10 cellular contexts compared by ENCODE assay signal in the genomic region with DNA sequence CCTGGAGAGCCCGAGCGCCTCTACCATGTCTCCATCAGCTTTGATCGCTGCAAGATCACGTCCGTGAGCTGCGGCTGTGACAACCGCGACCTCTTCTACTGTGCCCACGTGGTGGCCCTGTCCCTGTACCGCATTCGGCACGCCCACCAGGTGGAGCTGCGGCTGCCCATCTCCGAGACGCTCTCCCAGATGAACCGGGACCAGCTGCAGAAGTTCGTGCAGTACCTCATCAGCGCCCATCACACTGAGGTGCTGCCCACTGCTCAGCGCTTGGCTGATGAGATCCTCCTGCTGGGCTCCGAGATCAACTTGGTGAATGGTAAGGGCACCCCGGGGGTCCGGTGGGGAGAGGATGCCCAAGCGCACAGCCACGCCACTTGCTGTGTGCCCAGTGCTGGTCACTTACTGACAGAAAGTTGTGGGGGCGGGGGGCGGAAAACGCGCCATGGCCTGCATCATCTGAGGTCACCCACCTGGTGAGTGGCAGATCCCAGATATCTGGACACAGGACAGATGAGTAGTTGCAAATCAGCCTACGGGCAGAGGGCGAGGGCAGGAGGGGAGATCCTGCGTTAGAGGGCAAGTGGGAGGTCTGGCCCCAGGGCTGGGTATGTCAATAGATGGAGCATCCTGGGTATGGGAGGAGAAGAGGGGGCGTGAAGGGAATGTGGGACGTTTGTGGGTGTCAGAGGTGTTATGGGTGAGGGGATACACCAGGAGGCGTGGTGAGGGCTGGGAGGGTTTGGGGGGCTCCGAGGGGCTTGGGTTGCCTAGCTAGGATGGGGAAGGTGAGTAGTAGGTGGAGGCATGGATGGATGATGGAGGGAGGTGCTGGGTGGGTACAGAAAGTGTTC. TPM values are rescaled to one million over a fixed set of nuclear protein-coding genes. Genes with fewer than 3 reads are reported as not detected.
DNase-seq lines count a peak whose midpoint lies in the region; ATAC-seq, FAIRE-seq and TF ChIP-seq lines count a peak whose summit lies in the region.
"Had no signal": no experiment of that assay in that cellular context is flagged by ENCODE, and none has a peak within 500 bp of the region (broad histone marks: within the 10 kb centered on the region; RNA-seq: fewer than 3 reads in every experiment).

No MANE protein-coding gene starts in this region.

- no peak for TF ChIP-seq EP300 in K562 (IDR thresholded peaks at IDR 0.05; ENCODE audit: low read length)

- no peak for ATAC-seq in activated naive CD8-positive, alpha-beta T cell treated with anti-CD3 and anti-CD28 coated beads, Interleukin-2, amount 50 U/mL, for 24 hours
- peak; percentile 68 for ATAC-seq in K562
- peak; percentile 38 for ATAC-seq in upper lobe of right lung
- no peak for ATAC-seq in GM18520 (IDR thresholded peaks at IDR 0.05; ENCODE audit: unreplicated experiment)
- no peak for ATAC-seq in HG03025 (IDR thresholded peaks at IDR 0.05; ENCODE audit: low FRiP score, unreplicated experiment)

- H3K27me3 ChIP-seq in K562 (ENCODE audit: control insufficient read depth in 2 of 2, insufficient read depth in 2 of 2, low read length in 2 of 2) = no peaks in the 10 kb centered on the region
- H3K27me3 ChIP-seq in iPS-15b (ENCODE audit: control insufficient read depth, insufficient read depth, low read length) = no peaks in the 10 kb centered on the region
- H3K27me3 ChIP-seq in upper lobe of right lung = no peaks in the 10 kb centered on the region

- H3K27ac ChIP-seq in K562 (ENCODE audit: extremely low read depth, low read depth, low read length) = no peak overlapping the region
- no peak overlapping the region for H3K27ac ChIP-seq in upper lobe of right lung

- H3K9me3 Mint-ChIP-seq in activated naive CD8-positive, alpha-beta T cell treated with anti-CD3 and anti-CD28 coated beads for 36 hours = no peaks in the 10 kb centered on the region
- H3K9me3 Mint-ChIP-seq in activated naive CD8-positive, alpha-beta T cell treated with anti-CD3 and anti-CD28 coated beads, Interleukin-2, amount 50 U/mL, for 24 hours = no peaks in the 10 kb centered on the region
- H3K9me3 Mint-ChIP-seq: naive B cell had no signal

- H3K4me1 ChIP-seq in K562 (replicated peaks in 1 of 2; ENCODE audit: control insufficient read depth in 2 of 2, insufficient read depth in 2 of 2, low read length in 2 of 2) = peaks cover 6 to 21% of the 10 kb centered on the region in 2 experiments; a peak in 4 of 5 replicates
- no peaks in the 10 kb centered on the region for H3K4me1 ChIP-seq in iPS-15b (ENCODE audit: control insufficient read depth, insufficient read depth, low read length)
- H3K4me1 ChIP-seq in upper lobe of right lung = no peaks in the 10 kb centered on the region

- H3K36me3 Mint-ChIP-seq in activated naive CD8-positive, alpha-beta T cell treated with anti-CD3 and anti-CD28 coated beads for 36 hours = no peaks in the 10 kb centered on the region
- peaks cover 6% of the 10 kb centered on the region for H3K36me3 Mint-ChIP-seq in activated naive CD8-positive, alpha-beta T cell treated with anti-CD3 and anti-CD28 coated beads, Interleukin-2, amount 50 U/mL, for 24 hours (ENCODE audit: low read depth)
- H3K36me3 Mint-ChIP-seq: naive B cell had no signal

- H3K36me3 ChIP-seq in K562 (ENCODE audit: control insufficient read depth, insufficient read depth, low read length) (no peaks in the 10 kb centered on the region), iPS-15b (ENCODE audit: control insufficient read depth, insufficient read depth, low read length) (peaks cover 11% of the 10 kb centered on the region), upper lobe of right lung (peaks cover 14% of the 10 kb centered on the region)

- no peaks in the 10 kb centered on the region for H4K20me1 ChIP-seq in K562 (replicated peaks; ENCODE audit: control insufficient read depth, insufficient read depth, low read length)

- POLR2A ChIA-PET in K562 (lab: Yijun Ruan, JAX) = interaction anchor here (1.1 kb wide), 1 partner anchor 29 kb away, joined by 3 read pairs; no protein-coding TSS in a partner anchor

- H3K9me1 ChIP-seq in K562 (ENCODE audit: control insufficient read depth, insufficient read depth, low read length) = no peaks in the 10 kb centered on the region

- in situ Hi-C loops in K562 (cut with MboI) = no loop called here

- TF ChIP-seq CTCF in K562 (IDR thresholded peaks at IDR 0.05 in 2 of 3, conservative IDR thresholded peaks at IDR 0.05 in 1 of 3; ENCODE audit: insufficient read depth in 2 of 3, low read depth in 1 of 3, low read length in 3 of 3) = peak; percentile 44 to 61 (median 45); a peak in 5 of 6 replicates
- TF ChIP-seq CTCF in upper lobe of right lung (IDR thresholded peaks at IDR 0.05) = peak; percentile 36

- no peak overlapping the region for H3K27ac Mint-ChIP-seq in activated naive CD8-positive, alpha-beta T cell treated with anti-CD3 and anti-CD28 coated beads for 36 hours
- H3K27ac Mint-ChIP-seq in activated naive CD8-positive, alpha-beta T cell treated with anti-CD3 and anti-CD28 coated beads, Interleukin-2, amount 50 U/mL, for 24 hours = no peak overlapping the region
- H3K27ac Mint-ChIP-seq: naive B cell had no signal

- no TSS peak for BruUV-seq in K562 (replicated peaks; lab: Mats Ljungman, UMichigan)

- WGBS in K562 (ENCODE audit: insufficient coverage, low coverage, missing lambda C conversion rate) = 67% methylated on average over 33 of the region's 35 CpGs

- H3K9me3 ChIP-seq in K562 (replicated peaks; ENCODE audit: control insufficient read depth, insufficient read depth, low read depth, low read length) = no peaks in the 10 kb centered on the region
- no peaks in the 10 kb centered on the region for H3K9me3 ChIP-seq in iPS-15b (ENCODE audit: control insufficient read depth, insufficient read depth, low read length)
- no peaks in the 10 kb centered on the region for H3K9me3 ChIP-seq in upper lobe of right lung

- no peak for TF ChIP-seq POLR2A in K562 (conservative IDR thresholded peaks at IDR 0.05)

- H3K4me3 Mint-ChIP-seq in activated naive CD8-positive, alpha-beta T cell treated with anti-CD3 and anti-CD28 coated beads for 36 hours = no peak overlapping the region
- H3K4me3 Mint-ChIP-seq in activated naive CD8-positive, alpha-beta T cell treated with anti-CD3 and anti-CD28 coated beads, Interleukin-2, amount 50 U/mL, for 24 hours = no peak overlapping the region
- H3K4me3 Mint-ChIP-seq: naive B cell had no signal

- H3K4me3 ChIP-seq in K562 (no peak overlapping the region), iPS-15b (ENCODE audit: low read depth, low read length) (no peak overlapping the region), upper lobe of right lung (no peak overlapping the region)

- intact Hi-C loops in K562 (cut with micrococcal nuclease) (no loop called here), upper lobe of right lung (cut with DNase I) (no loop called here)

- no peak overlapping the region for H2AFZ ChIP-seq in K562 (ENCODE audit: low read depth, low read length)

- peak; percentile 22 for DNase-seq in activated naive CD8-positive, alpha-beta T cell treated with anti-CD3 and anti-CD28 coated beads for 36 hours
- no peak for DNase-seq in activated naive CD8-positive, alpha-beta T cell treated with anti-CD3 and anti-CD28 coated beads, Interleukin-2, amount 50 U/mL, for 24 hours
- DNase-seq in K562 (ENCODE audit: extremely low read depth in 1 of 4, low spot score in 3 of 4) = peak in 3 of 4 experiments; percentile 35 to 48 (median 40)
- DNase-seq in upper lobe of right lung = no peak
- no peak for DNase-seq in stimulated activated CD8-positive, alpha-beta memory T cell treated with anti-CD3 and anti-CD28 coated beads, Interleukin-4, amount 100 ng/mL, for 48 hours
- DNase-seq: GOT3, naive B cell had no signal

- CTCF ChIA-PET in K562 (lab: Yijun Ruan, JAX; ENCODE audit: low intra/inter-chr PET ratio) = no interaction called here

- no peaks in the 10 kb centered on the region for H3K4me1 Mint-ChIP-seq in activated naive CD8-positive, alpha-beta T cell treated with anti-CD3 and anti-CD28 coated beads for 36 hours
- no peaks in the 10 kb centered on the region for H3K4me1 Mint-ChIP-seq in activated naive CD8-positive, alpha-beta T cell treated with anti-CD3 and anti-CD28 coated beads, Interleukin-2, amount 50 U/mL, for 24 hours

- TF ChIP-seq RAD21 in K562 (CRISPR knock-in tag; conservative IDR thresholded peaks at IDR 0.05 in 1 of 2, IDR thresholded peaks at IDR 0.05 in 1 of 2) = peak in 1 of 2 experiments; percentile 19; a peak in 1 of 4 replicates

- H3K9ac ChIP-seq in K562 (ENCODE audit: insufficient read depth in 1 of 2, low read depth in 2 of 2, low read length in 2 of 2) (peak overlapping the region in 1 of 2 experiments; percentile 60; a peak in 1 of 4 replicates), iPS-15b (ENCODE audit: low read depth, low read length) (peak overlapping the region; percentile 32)

- H3K27me3 Mint-ChIP-seq in activated naive CD8-positive, alpha-beta T cell treated with anti-CD3 and anti-CD28 coated beads for 36 hours = no peaks in the 10 kb centered on the region
- H3K27me3 Mint-ChIP-seq in activated naive CD8-positive, alpha-beta T cell treated with anti-CD3 and anti-CD28 coated beads, Interleukin-2, amount 50 U/mL, for 24 hours = no peaks in the 10 kb centered on the region
- H3K27me3 Mint-ChIP-seq: naive B cell had no signal

- no peak for FAIRE-seq in K562 (lab: Jason Lieb, UNC)

- H3K79me2 ChIP-seq in K562 (ENCODE audit: control insufficient read depth, insufficient read depth, low read length) = no peaks in the 10 kb centered on the region

- H3K4me2 ChIP-seq in K562 (ENCODE audit: insufficient read depth, low read length) = no peak overlapping the region

RNA-seq across cellular contexts. Expression of gene ZSWIM4, which starts 9.8 kb away (rescaled TPM):
- 1 to 10 TPM; 4.3 to 4.4 TPM for total RNA-seq in activated naive CD8-positive, alpha-beta T cell treated with anti-CD3 and anti-CD28 coated beads for 36 hours
- 1.5 and 4.2 TPM in 2 replicates for total RNA-seq in K562 (2011; cell fraction: chromatin; rRNA removed; ENCODE audit: low replicate concordance)
- 3.5 and 3.7 TPM in 2 replicates for total RNA-seq in K562 (2011; cell fraction: nucleolus; rRNA removed)
- total RNA-seq in K562 (2011; cell fraction: nucleoplasm; rRNA removed) = 1.9 and 2.8 TPM in 2 replicates
- 1.0 and 1.3 TPM in 2 replicates for total RNA-seq in K562 (2014; rRNA removed)
- total RNA-seq in K562 (2014; rRNA removed; fragmentation: Illumina TruSeq; extraction: Trizol) = 0.22 and 0.25 TPM in 2 replicates
- total RNA-seq in K562 (2015; rRNA removed; fragmentation: Illumina TruSeq; extraction: Trizol) = 0.25 and 0.57 TPM in 2 replicates
- total RNA-seq in K562 (2021) = 3.5 and 3.7 TPM in 2 replicates
- polyA plus RNA-seq in K562 (2011; rRNA removed) = 0.67 and 1.0 TPM in 2 replicates
- polyA plus RNA-seq in K562 (2011; cell fraction: cytosol; rRNA removed) = 0.81 and 2.0 TPM in 2 replicates
- polyA plus RNA-seq in K562 (2011; cell fraction: nucleus; rRNA removed) = 1.5 and 4.5 TPM in 2 replicates
- 1.3 and 3.5 TPM in 2 replicates for polyA plus RNA-seq in K562 (2012)
- 0.79 and 1.7 TPM in 2 replicates for polyA plus RNA-seq in K562 (2014; fragmentation: Illumina TruSeq; extraction: Trizol)
- not detected for polyA plus RNA-seq in K562 (2014; fragmentation: Nextera tagmentation; extraction: Ambion mirVana)
- polyA plus RNA-seq in K562 (2014; rRNA removed) = 1.1 and 2.1 TPM in 2 replicates
- polyA minus RNA-seq in K562 (2011; rRNA and poly(A)+ RNA removed) = 0.54 and 0.98 TPM in 2 replicates
- 3.0 and 5.0 TPM in 2 replicates for polyA minus RNA-seq in K562 (2011; cell fraction: cytosol; rRNA and poly(A)+ RNA removed)
- polyA minus RNA-seq in K562 (2011; cell fraction: nucleus; rRNA and poly(A)+ RNA removed) = 1.5 and 1.7 TPM in 2 replicates
- 10.6 TPM for total RNA-seq in upper lobe of right lung

RNA-seq across cellular contexts. Expression of gene C19orf53, which starts 30.8 kb away (rescaled TPM):
- total RNA-seq in activated naive CD8-positive, alpha-beta T cell treated with anti-CD3 and anti-CD28 coated beads for 36 hours = 100 to 1,000 TPM; 137 to 141 TPM
- total RNA-seq in K562 (2011; cell fraction: chromatin; rRNA removed; ENCODE audit: low replicate concordance) = 16.1 and 36.9 TPM in 2 replicates
- total RNA-seq in K562 (2011; cell fraction: nucleolus; rRNA removed) = 41.2 and 47.9 TPM in 2 replicates
- total RNA-seq in K562 (2011; cell fraction: nucleoplasm; rRNA removed) = 32.6 and 42.2 TPM in 2 replicates
- total RNA-seq in K562 (2014; rRNA removed) = 164 and 284 TPM in 2 replicates
- 63.0 and 98.5 TPM in 2 replicates for total RNA-seq in K562 (2014; rRNA removed; fragmentation: Illumina TruSeq; extraction: Trizol)
- 115 and 130 TPM in 2 replicates for total RNA-seq in K562 (2015; rRNA removed; fragmentation: Illumina TruSeq; extraction: Trizol)
- 95.9 and 109 TPM in 2 replicates for total RNA-seq in K562 (2021)
- polyA plus RNA-seq in K562 (2011; rRNA removed) = 151 and 169 TPM in 2 replicates
- polyA plus RNA-seq in K562 (2011; cell fraction: cytosol; rRNA removed) = 153 and 227 TPM in 2 replicates
- 87.2 and 100 TPM in 2 replicates for polyA plus RNA-seq in K562 (2011; cell fraction: nucleus; rRNA removed)
- 146 and 190 TPM in 2 replicates for polyA plus RNA-seq in K562 (2012)
- 205 and 214 TPM in 2 replicates for polyA plus RNA-seq in K562 (2014; fragmentation: Illumina TruSeq; extraction: Trizol)
- 100 to 1,000 TPM; 416 to 441 TPM for polyA plus RNA-seq in K562 (2014; fragmentation: Nextera tagmentation; extraction: Ambion mirVana)
- polyA plus RNA-seq in K562 (2014; rRNA removed) = 197 and 206 TPM in 2 replicates
- polyA minus RNA-seq in K562 (2011; rRNA and poly(A)+ RNA removed) = 24.1 and 41.5 TPM in 2 replicates
- polyA minus RNA-seq in K562 (2011; cell fraction: cytosol; rRNA and poly(A)+ RNA removed) = 58.9 and 66.1 TPM in 2 replicates
- polyA minus RNA-seq in K562 (2011; cell fraction: nucleus; rRNA and poly(A)+ RNA removed) = 14.9 and 21.1 TPM in 2 replicates
- total RNA-seq in upper lobe of right lung = 77.8 TPM

RNA-seq across cellular contexts. Expression of gene MRI1, which starts 40.7 kb away (rescaled TPM):
- total RNA-seq in activated naive CD8-positive, alpha-beta T cell treated with anti-CD3 and anti-CD28 coated beads for 36 hours = 10 to 100 TPM; 35.8 to 38.2 TPM
- total RNA-seq in K562 (2011; cell fraction: chromatin; rRNA removed; ENCODE audit: low replicate concordance) = 17.4 and 51.8 TPM in 2 replicates
- 53.4 and 56.5 TPM in 2 replicates for total RNA-seq in K562 (2011; cell fraction: nucleolus; rRNA removed)
- 27.6 and 32.3 TPM in 2 replicates for total RNA-seq in K562 (2011; cell fraction: nucleoplasm; rRNA removed)
- total RNA-seq in K562 (2014; rRNA removed) = 57.4 and 68.7 TPM in 2 replicates
- 13.3 and 15.8 TPM in 2 replicates for total RNA-seq in K562 (2014; rRNA removed; fragmentation: Illumina TruSeq; extraction: Trizol)
- total RNA-seq in K562 (2015; rRNA removed; fragmentation: Illumina TruSeq; extraction: Trizol) = 30.9 and 31.6 TPM in 2 replicates
- 45.8 and 47.3 TPM in 2 replicates for total RNA-seq in K562 (2021)
- polyA plus RNA-seq in K562 (2011; rRNA removed) = 19.3 and 27.7 TPM in 2 replicates
- 29.0 and 63.4 TPM in 2 replicates for polyA plus RNA-seq in K562 (2011; cell fraction: cytosol; rRNA removed)
- 98.1 and 179 TPM in 2 replicates for polyA plus RNA-seq in K562 (2011; cell fraction: nucleus; rRNA removed)
- polyA plus RNA-seq in K562 (2012) = 24.2 and 27.5 TPM in 2 replicates
- 28.2 and 30.0 TPM in 2 replicates for polyA plus RNA-seq in K562 (2014; fragmentation: Illumina TruSeq; extraction: Trizol)
- 1 to 10 TPM; 5.5 to 6.5 TPM for polyA plus RNA-seq in K562 (2014; fragmentation: Nextera tagmentation; extraction: Ambion mirVana)
- polyA plus RNA-seq in K562 (2014; rRNA removed) = 34.7 and 43.0 TPM in 2 replicates
- polyA minus RNA-seq in K562 (2011; rRNA and poly(A)+ RNA removed) = 10.9 and 14.8 TPM in 2 replicates
- 27.6 and 28.3 TPM in 2 replicates for polyA minus RNA-seq in K562 (2011; cell fraction: cytosol; rRNA and poly(A)+ RNA removed)
- polyA minus RNA-seq in K562 (2011; cell fraction: nucleus; rRNA and poly(A)+ RNA removed) = 23.2 and 23.7 TPM in 2 replicates
- 32.6 TPM for total RNA-seq in upper lobe of right lung

Comparison
In these comparisons a context has a peak if more than half of its experiments do, and no peak if none do; other contexts are left out.
1. DNase-seq: peak in activated naive CD8-positive, alpha-beta T cell treated with anti-CD3 and anti-CD28 coated beads for 36 hours (single experiment) and K562 (3 of 4); none in activated naive CD8-positive, alpha-beta T cell treated with anti-CD3 and anti-CD28 coated beads, Interleukin-2, amount 50 U/mL, for 24 hours (single experiment), upper lobe of right lung (single experiment) and stimulated activated CD8-positive, alpha-beta memory T cell treated with anti-CD3 and anti-CD28 coated beads, Interleukin-4, amount 100 ng/mL, for 48 hours (single experiment).
2. ATAC-seq: peak in K562 (single experiment) and upper lobe of right lung (single experiment); none in activated naive CD8-positive, alpha-beta T cell treated with anti-CD3 and anti-CD28 coated beads, Interleukin-2, amount 50 U/mL, for 24 hours (single experiment), GM18520 (single experiment) and HG03025 (single experiment).